8 cellular contexts compared by ENCODE assay signal in genomic region chr22:40636380-40637180, GRCh38. TPM values are rescaled to one million over a fixed set of nuclear protein-coding genes. Genes with fewer than 3 reads are reported as not detected.
DNase-seq lines count a peak whose midpoint lies in the region; ATAC-seq and TF ChIP-seq lines count a peak whose summit lies in the region.

TSS of gene MRTFA (minus strand) at chr22:40636719.

- peak within 1 kb of the TSS; percentile 96 for H3K27ac ChIP-seq in lung (ENCODE audit: low read depth in 1 of 2, low read length in 1 of 2)

- peak; percentile 97 for ATAC-seq in lung (ENCODE audit: insufficient read depth, low FRiP score)

- DNase-seq in CMK (ENCODE audit: low read depth) (peak; percentile 99), GM20000 (ENCODE audit: low spot score) (peak; percentile 96), HT-29 (ENCODE audit: low spot score) (peak; percentile 96), NOMO-1 (lab: John Stamatoyannopoulos, UW; ENCODE audit: unreplicated experiment in 2 of 2) (peak; percentile 99 to 100), lung (ENCODE audit: low spot score) (peak; percentile 100)
- DNase-seq in effector CD8-positive, alpha-beta T cell (lab: John Stamatoyannopoulos, UW) = peak; percentile 98
- DNase-seq in stimulated activated CD4-positive, alpha-beta T cell treated with anti-CD3 and anti-CD28 coated beads, TNF-alpha, amount 100 ng/mL, for 4 hours (ENCODE audit: low read depth in 3 of 3) = peak; percentile 96 to 99 (median 99)

- no peaks in the 10 kb centered on the region for H3K9me3 ChIP-seq in lung (ENCODE audit: control insufficient read depth in 2 of 2, insufficient read depth in 1 of 2, low read length in 1 of 2)

- CTCF ChIA-PET in activated CD8-positive, alpha-beta memory T cell treated with anti-CD3 and anti-CD28 coated beads for 36 hours (lab: Charles Lee) = interaction anchor here (0.7 to 2.9 kb wide), 5 partner anchors 10 to 262 kb away, joined by 3 to 23 read pairs (median 4); no protein-coding TSS in a partner anchor

- peaks cover 7 to 11% of the 10 kb centered on the region in 2 donors for H3K4me1 ChIP-seq in lung (ENCODE audit: control insufficient read depth in 2 of 2, insufficient read depth in 2 of 2, low read length in 2 of 2)

- H3K4me3 ChIP-seq in lung = peak within 1 kb of the TSS; percentile 90

- WGBS in lung, 2 donors = 0% methylated on average over 70 to 82 of the region's 82 CpGs

- TF ChIP-seq CTCF in GM20000 (IDR thresholded peaks at IDR 0.05; ENCODE audit: extremely low read depth, missing control alignments) = no peak
- no peak for TF ChIP-seq CTCF in lung (IDR thresholded peaks at IDR 0.05; ENCODE audit: control extremely low read depth, extremely low read depth)

- H3K36me3 ChIP-seq in lung (ENCODE audit: control insufficient read depth in 2 of 2, insufficient read depth in 2 of 2, low read length in 2 of 2) = no peaks in the 10 kb centered on the region

- H3K27me3 ChIP-seq in lung (ENCODE audit: control insufficient read depth, insufficient read depth) = no peaks in the 10 kb centered on the region

- POLR2A ChIA-PET in activated CD8-positive, alpha-beta memory T cell treated with anti-CD3 and anti-CD28 coated beads for 36 hours (lab: Charles Lee) = interaction anchor here (0.8 to 1.0 kb wide), 4 partner anchors 8 to 237 kb away, joined by 3 read pairs; no protein-coding TSS in a partner anchor

RNA-seq across cellular contexts. Expression of gene MRTFA, which starts in this region (rescaled TPM):
- 23.6 and 26.1 TPM in 2 replicates for total RNA-seq in HT-29 (2014; rRNA removed; shearing (Covaris generic))
- 10 to 100 TPM; 33.4 to 35.3 TPM for total RNA-seq in activated CD8-positive, alpha-beta memory T cell treated with anti-CD3 and anti-CD28 coated beads for 36 hours
- 10 to 100 TPM; 49.1 to 64.0 TPM for total RNA-seq in lung
- polyA plus RNA-seq in lung = 10 to 100 TPM; 26.3 to 31.1 TPM

Comparison
In these comparisons a context has a peak if more than half of its experiments do, and no peak if none do; other contexts are left out.
1. Peak in every context shown above with its lines: DNase-seq, ATAC-seq, H3K4me3 ChIP-seq and H3K27ac ChIP-seq.